Comparison of ENCODE assay signal across 9 cellular contexts in the genomic region with DNA sequence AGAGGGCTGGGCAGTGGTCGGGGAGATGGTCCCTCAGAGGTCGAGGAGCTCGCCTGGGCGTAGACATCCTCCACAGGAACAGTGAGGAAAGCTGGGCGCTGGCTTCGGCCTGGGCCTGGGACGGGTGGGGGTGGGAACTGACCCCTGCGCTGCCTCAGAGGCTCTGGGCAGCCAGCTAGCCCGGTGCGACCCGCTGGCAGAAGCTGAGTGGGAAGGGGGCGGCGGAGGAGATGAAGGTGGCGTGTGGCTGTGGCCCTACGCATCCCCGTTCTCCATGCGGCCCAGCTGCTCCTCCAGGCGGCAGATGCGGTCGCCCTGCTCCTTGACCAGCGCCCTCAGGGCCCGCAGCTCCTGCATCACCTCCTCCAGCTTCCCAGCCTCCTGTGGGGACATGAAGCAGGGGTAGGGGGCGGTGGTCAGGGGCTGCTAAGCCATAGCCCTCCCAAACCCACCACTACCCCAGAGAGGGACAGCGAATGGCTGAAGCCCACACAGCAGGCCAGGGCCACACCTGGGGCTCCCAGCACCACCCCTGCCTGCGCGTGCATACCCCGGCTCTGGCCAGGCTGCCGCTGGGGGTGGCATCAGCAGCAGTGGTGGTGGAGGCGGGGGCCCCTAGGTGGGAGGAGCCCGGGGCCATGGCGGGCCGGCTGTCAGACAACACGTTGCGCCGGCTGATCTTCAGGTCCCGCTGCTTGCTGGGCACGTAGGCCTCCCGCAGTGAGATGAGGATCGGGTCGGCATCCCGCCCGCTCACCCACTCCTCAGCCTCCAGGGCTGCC. TPM values are rescaled to one million over a fixed set of nuclear protein-coding genes. Genes with fewer than 3 reads are reported as not detected.
DNase-seq lines count a peak whose midpoint lies in the region; ATAC-seq, FAIRE-seq and TF ChIP-seq lines count a peak whose summit lies in the region.
"Had no signal": no experiment of that assay in that cellular context is flagged by ENCODE, and none has a peak within 500 bp of the region (broad histone marks: within the 10 kb centered on the region; RNA-seq: fewer than 3 reads in every experiment).

No MANE protein-coding gene starts in this region.

- H3K27ac ChIP-seq in breast epithelium: peak overlapping the region in 1 of 2 donors; percentile 12

- no peaks in the 10 kb centered on the region for H3K9me3 ChIP-seq in breast epithelium

- H3K4me3 Mint-ChIP-seq in activated B cell treated with CpG ODN at 0.5 μM for 24 hours: peak overlapping the region; percentile 96

- CTCF ChIA-PET in activated B cell treated with CpG ODN at 0.5 μM for 24 hours (lab: Charles Lee) (interaction anchor here (0.7 to 4.9 kb wide), 9 partner anchors 19 to 92 kb away, joined by 3 to 25 read pairs (median 5); a partner anchor contains a TSS), HEK293T (lab: Yijun Ruan, JAX) (no interaction called here)

- no peaks in the 10 kb centered on the region for H3K9me3 Mint-ChIP-seq in activated B cell treated with CpG ODN at 0.5 μM for 24 hours

- POLR2A ChIA-PET in activated B cell treated with CpG ODN at 0.5 μM for 24 hours (lab: Charles Lee): interaction anchor here (0.8 to 26.0 kb wide), 17 partner anchors 11 to 199 kb away, joined by 3 to 1417 read pairs (median 16); a partner anchor contains a TSS
- POLR2A ChIA-PET in HEK293T (lab: Yijun Ruan, JAX): interaction anchor here (0.6 to 4.0 kb wide), 5 partner anchors 9 to 46 kb away, joined by 3 to 14 read pairs (median 4); a partner anchor contains a TSS

- intact Hi-C loops in activated B cell treated with CpG ODN at 0.5 μM for 24 hours (cut with micrococcal nuclease) (no loop called here), breast epithelium (cut with DNase I; ENCODE audit: low total_unique reads) (loop anchor here (5.0 kb wide), 1 partner anchor 1231 kb away; no protein-coding TSS in a partner anchor)

- TF ChIP-seq CTCF in GM12864 (IDR thresholded peaks at IDR 0.05; ENCODE audit: low read depth, low read length, missing control alignments) (peak; percentile 1), activated B cell treated with CpG ODN at 0.5 μM for 24 hours (IDR thresholded peaks at IDR 0.05) (no peak), breast epithelium (IDR thresholded peaks at IDR 0.05) (no peak)

- H3K4me1 ChIP-seq in breast epithelium: peaks cover 0 to 12% of the 10 kb centered on the region in 2 donors

- no peaks in the 10 kb centered on the region for H3K27me3 ChIP-seq in breast epithelium

- H3K27me3 Mint-ChIP-seq in activated B cell treated with CpG ODN at 0.5 μM for 24 hours: no peaks in the 10 kb centered on the region

- FAIRE-seq in HTR-8/SVneo (lab: Jason Lieb, UNC): no peak
- FAIRE-seq: bronchial epithelial cell had no signal

- H3K4me1 Mint-ChIP-seq in activated B cell treated with CpG ODN at 0.5 μM for 24 hours: peaks cover 81% of the 10 kb centered on the region

- no peaks in the 10 kb centered on the region for H3K36me3 ChIP-seq in breast epithelium

- peaks cover 37% of the 10 kb centered on the region for H3K36me3 Mint-ChIP-seq in activated B cell treated with CpG ODN at 0.5 μM for 24 hours (ENCODE audit: low read depth)

- H3K4me3 ChIP-seq in GM12864 (ENCODE audit: low read depth, low read length) (peak overlapping the region; percentile 87), breast epithelium (peak overlapping the region in 2 of 3 donors; percentile 25 to 30)

- peak; percentile 14 for ATAC-seq in activated B cell treated with CpG ODN at 0.5 μM for 24 hours (ENCODE audit: low read depth)
- ATAC-seq in HG03354 (IDR thresholded peaks at IDR 0.05; ENCODE audit: poor library complexity, severe bottlenecking, unreplicated experiment): no peak

- H3K27ac Mint-ChIP-seq in activated B cell treated with CpG ODN at 0.5 μM for 24 hours: peak overlapping the region; percentile 96

- no peak for TF ChIP-seq POLR2A in breast epithelium (IDR thresholded peaks at IDR 0.05)

- no peak for DNase-seq in GM12864 (ENCODE audit: low read depth)
- DNase-seq in activated B cell treated with CpG ODN at 0.5 μM for 24 hours: peak; percentile 53
- no peak for DNase-seq in breast epithelium (ENCODE audit: low spot score in 2 of 2)
- DNase-seq in stimulated activated CD4-positive, alpha-beta T cell treated with anti-CD3 and anti-CD28 coated beads, Interleukin-1b, Interleukin-23, amount 100 ng/mL, for 48 hours: peak; percentile 88
- DNase-seq in HEK293T (ENCODE audit: extremely low spot score): no peak
- no peak for DNase-seq in NCI-H1417 treated with DMSO at 0.1 percent for 48 hours (lab: John Stamatoyannopoulos, UW)
- DNase-seq in HTR-8/SVneo (ENCODE audit: insufficient read length, low spot score): no peak

TF ChIP-seq in HEK293T, 16 proteins besides CTCF, POLR2A, EP300 and RAD21:
- TF ChIP-seq SP1 (IDR thresholded peaks at IDR 0.05): no peak
- TF ChIP-seq FOXA1 (IDR thresholded peaks at IDR 0.05): no peak
- TF ChIP-seq FOXM1 (IDR thresholded peaks at IDR 0.05; ENCODE audit: borderline replicate concordance): no peak
- TF ChIP-seq ZNF384 (IDR thresholded peaks at IDR 0.05): no peak
- no peak for TF ChIP-seq ARNT (IDR thresholded peaks at IDR 0.05)
- TF ChIP-seq LEF1 (IDR thresholded peaks at IDR 0.05; ENCODE audit: borderline replicate concordance): no peak
- no peak for TF ChIP-seq FOXK2 (IDR thresholded peaks at IDR 0.05)
- TF ChIP-seq L3MBTL2 (conservative IDR thresholded peaks at IDR 0.05): no peak
- TF ChIP-seq, protein P1, sequence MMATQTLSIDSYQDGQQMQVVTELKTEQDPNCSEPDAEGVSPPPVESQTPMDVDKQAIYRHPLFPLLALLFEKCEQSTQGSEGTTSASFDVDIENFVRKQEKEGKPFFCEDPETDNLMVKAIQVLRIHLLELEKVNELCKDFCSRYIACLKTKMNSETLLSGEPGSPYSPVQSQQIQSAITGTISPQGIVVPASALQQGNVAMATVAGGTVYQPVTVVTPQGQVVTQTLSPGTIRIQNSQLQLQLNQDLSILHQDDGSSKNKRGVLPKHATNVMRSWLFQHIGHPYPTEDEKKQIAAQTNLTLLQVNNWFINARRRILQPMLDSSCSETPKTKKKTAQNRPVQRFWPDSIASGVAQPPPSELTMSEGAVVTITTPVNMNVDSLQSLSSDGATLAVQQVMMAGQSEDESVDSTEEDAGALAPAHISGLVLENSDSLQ (IDR thresholded peaks at IDR 0.05): no peak
- TF ChIP-seq SUZ12 (IDR thresholded peaks at IDR 0.05): no peak
- no peak for TF ChIP-seq TARDBP (IDR thresholded peaks at IDR 0.05)

RNA-seq across cellular contexts. Expression of a gene that starts 0.8 kb away (rescaled TPM):
- total RNA-seq in activated B cell treated with CpG ODN at 0.5 μM for 24 hours (328 and 347 TPM in 2 replicates), breast epithelium (1 to 10 TPM; 2.1 to 9.2 (median 8.0) TPM)

RNA-seq across cellular contexts. Expression of a gene that starts 5.0 kb away (rescaled TPM):
- 34.0 and 39.7 TPM in 2 replicates for total RNA-seq in activated B cell treated with CpG ODN at 0.5 μM for 24 hours
- 10 to 100 TPM; 73.6 to 84.3 (median 80.0) TPM for total RNA-seq in breast epithelium

RNA-seq across cellular contexts. Expression of a gene that starts 10.0 kb away (rescaled TPM):
- 66.9 and 74.5 TPM in 2 replicates for total RNA-seq in activated B cell treated with CpG ODN at 0.5 μM for 24 hours
- total RNA-seq in breast epithelium: 10 to 100 TPM; 28.0 to 41.6 (median 40.1) TPM

RNA-seq across cellular contexts. Expression of a gene that starts 14.2 kb away (rescaled TPM):
- total RNA-seq in activated B cell treated with CpG ODN at 0.5 μM for 24 hours (not detected in 2 replicates), breast epithelium (not detected)
- total RNA-seq: bronchial epithelial cell had no signal

RNA-seq across cellular contexts. Expression of a gene that starts 16.8 kb away (rescaled TPM):
- total RNA-seq in activated B cell treated with CpG ODN at 0.5 μM for 24 hours: 2.1 and 3.0 TPM in 2 replicates
- 10 to 100 TPM in 1 of 3 donors, 1 to 10 TPM in 2; 3.5 to 10.7 (median 3.9) TPM for total RNA-seq in breast epithelium
- total RNA-seq: bronchial epithelial cell had no signal

Comparison
In these comparisons a context has a peak if more than half of its experiments do, and no peak if none do; other contexts are left out.
1. DNase-seq: peak in activated B cell treated with CpG ODN at 0.5 μM for 24 hours (single experiment) and stimulated activated CD4-positive, alpha-beta T cell treated with anti-CD3 and anti-CD28 coated beads, Interleukin-1b, Interleukin-23, amount 100 ng/mL, for 48 hours (single experiment); none in GM12864 (single experiment), breast epithelium (0 of 2), HEK293T (single experiment), NCI-H1417 treated with DMSO at 0.1 percent for 48 hours (single experiment) and HTR-8/SVneo (single experiment).
2. RNA of a gene that starts 0.8 kb away (total RNA-seq): 328 to 347 TPM in activated B cell treated with CpG ODN at 0.5 μM for 24 hours; 2.1 to 9.2 TPM in breast epithelium; every median in the first group is over 10 times any median in the second.